Comparison of ENCODE assay signal across 8 cellular contexts in the genomic region with DNA sequence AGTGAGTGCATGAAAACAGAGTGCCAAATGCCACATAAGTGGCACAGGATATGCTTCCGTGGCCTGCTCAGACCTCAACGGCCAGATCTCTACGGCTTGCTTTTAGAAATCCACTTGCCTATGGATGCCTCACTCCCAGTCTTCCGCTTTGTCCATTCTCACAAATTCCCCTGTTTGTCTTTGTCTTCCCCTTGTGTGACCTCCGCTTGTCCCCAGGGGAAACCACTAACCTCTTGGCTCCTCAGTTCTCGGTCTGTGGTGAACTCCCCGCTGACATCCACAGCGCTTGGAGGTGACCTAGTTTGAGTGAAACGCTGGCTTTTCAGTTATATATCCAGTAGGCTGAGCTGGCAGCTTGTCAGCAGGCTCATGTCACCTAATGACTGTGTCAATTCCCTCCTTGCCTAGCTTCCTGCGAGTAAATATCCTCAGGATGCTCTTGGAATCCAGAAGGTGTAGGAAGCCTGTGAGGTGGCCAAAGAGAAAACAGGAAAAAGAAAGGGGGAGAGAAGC.
DNase-seq lines count a peak whose midpoint lies in the region; ATAC-seq, FAIRE-seq and TF ChIP-seq lines count a peak whose summit lies in the region.

No MANE protein-coding gene starts in this region.

- H3K4me2 ChIP-seq in MM.1S (ENCODE audit: low read depth, low read length): no peak overlapping the region

- peaks cover 20% of the 10 kb centered on the region for H3K4me1 ChIP-seq in CD8-positive, alpha-beta T cell (ENCODE audit: insufficient read depth, low read length)
- H3K4me1 ChIP-seq in MM.1S (ENCODE audit: low read length): no peaks in the 10 kb centered on the region

- peak overlapping the region; percentile 52 for H3K27ac Mint-ChIP-seq in CD8-positive, alpha-beta T cell
- H3K27ac Mint-ChIP-seq in central memory CD8-positive, alpha-beta T cell (ENCODE audit: low read depth): no peak overlapping the region
- peak overlapping the region; percentile 91 to 93 for H3K27ac Mint-ChIP-seq in natural killer cell treated with Interleukin-12 subunit alpha and Interleukin-12 subunit beta and Interleukin-15 and Interleukin-18, amount 100 ng/mL, for 72 hours

- no peaks in the 10 kb centered on the region for H3K9me3 ChIP-seq in CD8-positive, alpha-beta T cell (ENCODE audit: low read length)
- H3K9me3 ChIP-seq in MM.1S (replicated peaks; ENCODE audit: insufficient read depth, low read length): no peaks in the 10 kb centered on the region

- H3K27ac ChIP-seq in CD8-positive, alpha-beta T cell (ENCODE audit: low read depth, low read length): no peak overlapping the region
- no peak overlapping the region for H3K27ac ChIP-seq in MM.1S (ENCODE audit: low read length)

- DNase-seq in CD8-positive, alpha-beta T cell: peak in 5 of 7 experiments; percentile 2 to 57 (median 30)
- DNase-seq in RCC 7860 (ENCODE audit: low spot score): peak; percentile 90
- no peak for DNase-seq in central memory CD8-positive, alpha-beta T cell (ENCODE audit: low spot score in 2 of 2)
- DNase-seq in natural killer cell treated with Interleukin-12 subunit alpha and Interleukin-12 subunit beta and Interleukin-15 and Interleukin-18, amount 100 ng/mL, for 72 hours (ENCODE audit: low spot score): peak; percentile 76
- DNase-seq in COR-L47 (lab: John Stamatoyannopoulos, UW): no peak
- DNase-seq in MM.1S: no peak

- no peaks in the 10 kb centered on the region for H3K27me3 ChIP-seq in CD8-positive, alpha-beta T cell (ENCODE audit: insufficient read depth, low read length)
- H3K27me3 ChIP-seq in MM.1S (replicated peaks; ENCODE audit: insufficient read depth, low read length): no peaks in the 10 kb centered on the region

- H3K36me3 ChIP-seq in CD8-positive, alpha-beta T cell (ENCODE audit: insufficient read depth, low read length): no peaks in the 10 kb centered on the region
- no peaks in the 10 kb centered on the region for H3K36me3 ChIP-seq in MM.1S (replicated peaks; ENCODE audit: insufficient read depth, low read length)

- H4K20me1 ChIP-seq in MM.1S (ENCODE audit: insufficient read depth, low read length): no peaks in the 10 kb centered on the region

- no peaks in the 10 kb centered on the region for H3F3A ChIP-seq in MM.1S (ENCODE audit: insufficient read depth, low read length)

- peak; percentile 73 for ATAC-seq in CD8-positive, alpha-beta T cell
- peak; percentile 43 for ATAC-seq in central memory CD8-positive, alpha-beta T cell (replicated peaks; ENCODE audit: extremely low read depth, poor library complexity, severe bottlenecking)
- ATAC-seq in natural killer cell treated with Interleukin-12 subunit alpha and Interleukin-12 subunit beta and Interleukin-15 and Interleukin-18, amount 100 ng/mL, for 72 hours: peak; percentile 89 to 90
- no peak for ATAC-seq in HG03457 (IDR thresholded peaks at IDR 0.05; ENCODE audit: unreplicated experiment)
- ATAC-seq in GM21367 (IDR thresholded peaks at IDR 0.05; ENCODE audit: unreplicated experiment): no peak

- peaks cover 30% of the 10 kb centered on the region for H3K4me1 Mint-ChIP-seq in CD8-positive, alpha-beta T cell (ENCODE audit: low read depth)
- peaks cover 13% of the 10 kb centered on the region for H3K4me1 Mint-ChIP-seq in central memory CD8-positive, alpha-beta T cell
- peaks cover 35 to 41% of the 10 kb centered on the region in 2 donors for H3K4me1 Mint-ChIP-seq in natural killer cell treated with Interleukin-12 subunit alpha and Interleukin-12 subunit beta and Interleukin-15 and Interleukin-18, amount 100 ng/mL, for 72 hours (ENCODE audit: low read depth in 2 of 2)

- no peak overlapping the region for H3K4me3 ChIP-seq in CD8-positive, alpha-beta T cell (ENCODE audit: low read depth, low read length)
- no peak overlapping the region for H3K4me3 ChIP-seq in MM.1S (ENCODE audit: low read length)

- H3K9me2 ChIP-seq in MM.1S (replicated peaks; ENCODE audit: insufficient read depth, low read length): no peaks in the 10 kb centered on the region

- H3K27me3 Mint-ChIP-seq in CD8-positive, alpha-beta T cell (ENCODE audit: low read depth): no peaks in the 10 kb centered on the region
- H3K27me3 Mint-ChIP-seq in central memory CD8-positive, alpha-beta T cell: no peaks in the 10 kb centered on the region
- no peaks in the 10 kb centered on the region for H3K27me3 Mint-ChIP-seq in natural killer cell treated with Interleukin-12 subunit alpha and Interleukin-12 subunit beta and Interleukin-15 and Interleukin-18, amount 100 ng/mL, for 72 hours

- FAIRE-seq in RCC 7860 (lab: Jason Lieb, UNC): peak; percentile 87

- no peak overlapping the region for H2AFZ ChIP-seq in MM.1S (ENCODE audit: low read length)

- no peak for TF ChIP-seq CTCF in CD8-positive, alpha-beta T cell (IDR thresholded peaks at IDR 0.05)
- TF ChIP-seq CTCF in MM.1S (IDR thresholded peaks at IDR 0.05; ENCODE audit: low read length): no peak

- H3K4me3 Mint-ChIP-seq in CD8-positive, alpha-beta T cell: no peak overlapping the region
- H3K4me3 Mint-ChIP-seq in central memory CD8-positive, alpha-beta T cell: no peak overlapping the region
- peak overlapping the region; percentile 83 for H3K4me3 Mint-ChIP-seq in natural killer cell treated with Interleukin-12 subunit alpha and Interleukin-12 subunit beta and Interleukin-15 and Interleukin-18, amount 100 ng/mL, for 72 hours

- no peaks in the 10 kb centered on the region for H3K9me3 Mint-ChIP-seq in CD8-positive, alpha-beta T cell
- H3K9me3 Mint-ChIP-seq in central memory CD8-positive, alpha-beta T cell: no peaks in the 10 kb centered on the region
- no peaks in the 10 kb centered on the region for H3K9me3 Mint-ChIP-seq in natural killer cell treated with Interleukin-12 subunit alpha and Interleukin-12 subunit beta and Interleukin-15 and Interleukin-18, amount 100 ng/mL, for 72 hours

- intact Hi-C loops in CD8-positive, alpha-beta T cell (cut with DNase I, micrococcal nuclease): no loop called here

- no peaks in the 10 kb centered on the region for H3K79me2 ChIP-seq in MM.1S (ENCODE audit: low read length)

- no peak overlapping the region for H3K9ac ChIP-seq in MM.1S (ENCODE audit: low read length)

- H3K36me3 Mint-ChIP-seq in CD8-positive, alpha-beta T cell: no peaks in the 10 kb centered on the region
- H3K36me3 Mint-ChIP-seq in central memory CD8-positive, alpha-beta T cell (ENCODE audit: insufficient read depth): no peaks in the 10 kb centered on the region
- H3K36me3 Mint-ChIP-seq in natural killer cell treated with Interleukin-12 subunit alpha and Interleukin-12 subunit beta and Interleukin-15 and Interleukin-18, amount 100 ng/mL, for 72 hours: peaks cover 9% of the 10 kb centered on the region

- POLR2A ChIA-PET in CD8-positive, alpha-beta T cell (lab: Charles Lee): interaction anchor here (1.1 to 1.3 kb wide), 2 partner anchors 13 to 68 kb away, joined by 3 to 4 read pairs; no protein-coding TSS in a partner anchor

- CTCF ChIA-PET in CD8-positive, alpha-beta T cell (lab: Charles Lee): no interaction called here

Comparison
In these comparisons a context has a peak if more than half of its experiments do, and no peak if none do; other contexts are left out.
1. ATAC-seq: peak in CD8-positive, alpha-beta T cell (single experiment), central memory CD8-positive, alpha-beta T cell (single experiment) and natural killer cell treated with Interleukin-12 subunit alpha and Interleukin-12 subunit beta and Interleukin-15 and Interleukin-18, amount 100 ng/mL, for 72 hours (2 of 2); none in HG03457 (single experiment) and GM21367 (single experiment).
2. DNase-seq: peak in CD8-positive, alpha-beta T cell (5 of 7), RCC 7860 (single experiment) and natural killer cell treated with Interleukin-12 subunit alpha and Interleukin-12 subunit beta and Interleukin-15 and Interleukin-18, amount 100 ng/mL, for 72 hours (single experiment); none in central memory CD8-positive, alpha-beta T cell (0 of 2), COR-L47 (single experiment) and MM.1S (single experiment).